ENCODE assay signal across 8 cellular contexts in genomic region chr9:37784640-37785483, GRCh38. TPM values are rescaled to one million over a fixed set of nuclear protein-coding genes. Genes with fewer than 3 reads are reported as not detected.
DNase-seq lines count a peak whose midpoint lies in the region; ATAC-seq and TF ChIP-seq lines count a peak whose summit lies in the region.

Gene EXOSC3, minus strand, starts transcription at chr9:37785064. Its CDS starts 20 bp downstream, at chr9:37785044.

- H4K20me1 ChIP-seq in MM.1S (ENCODE audit: insufficient read depth, low read length): no peaks in the 10 kb centered on the region

- peak within 1 kb of the TSS; percentile 64; the same call in 1 of the 2 replicates for H3K27ac ChIP-seq in MM.1S (ENCODE audit: low read length)
- peak within 1 kb of the TSS; percentile 53 for H3K27ac ChIP-seq in SJCRH30
- peak within 1 kb of the TSS; percentile 7 to 90 (median 86) for H3K27ac ChIP-seq in gastroesophageal sphincter
- peak within 1 kb of the TSS; percentile 82 for H3K27ac ChIP-seq in suprapubic skin

- peak; percentile 58 to 73 for TF ChIP-seq POLR2A in gastroesophageal sphincter (IDR thresholded peaks at IDR 0.05)
- no peak for TF ChIP-seq POLR2A in suprapubic skin (IDR thresholded peaks at IDR 0.05)

- H3F3A ChIP-seq in MM.1S (ENCODE audit: insufficient read depth, low read length): 0 out of 2 replicates have a peak, but pooled peaks cover 6% of the 10 kb centered on the region

- peak within 1 kb of the TSS; percentile 99 for H2AFZ ChIP-seq in MM.1S (ENCODE audit: low read length)

- H3K79me2 ChIP-seq in MM.1S (ENCODE audit: low read length): peaks cover 51% of the 10 kb centered on the region

- DNase-seq in GF-D8 (lab: John Stamatoyannopoulos, UW): peak; percentile 83
- peak; percentile 89 to 93 for DNase-seq in HAP-1 (ENCODE audit: low spot score in 2 of 2)
- peak; percentile 94 for DNase-seq in MM.1S
- DNase-seq in SJCRH30: peak; percentile 91 to 93
- peak; percentile 59 to 77 (median 68) for DNase-seq in activated naive CD4-positive, alpha-beta T cell (lab: John Stamatoyannopoulos, UW)
- peak; percentile 37 to 93 (median 82) for DNase-seq in nucleus accumbens (lab: John Stamatoyannopoulos, UW)
- DNase-seq in suprapubic skin (ENCODE audit: low spot score in 2 of 2): peak; percentile 94 to 95

- H3K4me3 ChIP-seq in HAP-1: peak within 1 kb of the TSS; percentile 98
- peak within 1 kb of the TSS; percentile 99 for H3K4me3 ChIP-seq in MM.1S (ENCODE audit: low read length)
- H3K4me3 ChIP-seq in SJCRH30: peak within 1 kb of the TSS; percentile 77
- H3K4me3 ChIP-seq in gastroesophageal sphincter: peak within 1 kb of the TSS; percentile 81 to 89
- H3K4me3 ChIP-seq in suprapubic skin: peak within 1 kb of the TSS; percentile 90

- H3K4me1 ChIP-seq in HAP-1 (peaks cover 13% of the 10 kb centered on the region), MM.1S (ENCODE audit: low read length) (peaks cover 7% of the 10 kb centered on the region; the same call in 1 of the 2 replicates), SJCRH30 (peaks cover 12% of the 10 kb centered on the region), gastroesophageal sphincter (peaks cover 0 to 30% (median 4%) of the 10 kb centered on the region in 3 donors), suprapubic skin (peaks cover 27% of the 10 kb centered on the region)

- ATAC-seq in gastroesophageal sphincter: peak; percentile 94

- no peaks in the 10 kb centered on the region for H3K27me3 ChIP-seq in HAP-1 (ENCODE audit: low read depth)
- no peaks in the 10 kb centered on the region for H3K27me3 ChIP-seq in MM.1S (replicated peaks; ENCODE audit: insufficient read depth, low read length)
- no peaks in the 10 kb centered on the region for H3K27me3 ChIP-seq in SJCRH30
- peaks cover 5% of the 10 kb centered on the region for H3K27me3 ChIP-seq in gastroesophageal sphincter
- peaks cover 7% of the 10 kb centered on the region for H3K27me3 ChIP-seq in suprapubic skin

- no peaks in the 10 kb centered on the region for H3K9me2 ChIP-seq in MM.1S (replicated peaks; ENCODE audit: insufficient read depth, low read length)

- TF ChIP-seq EP300 in gastroesophageal sphincter (IDR thresholded peaks at IDR 0.05) (no peak), suprapubic skin (IDR thresholded peaks at IDR 0.05) (no peak)

- H3K9ac ChIP-seq in MM.1S (ENCODE audit: low read length): peak within 1 kb of the TSS; percentile 68

- 9% methylated on average over 8 of the region's 73 CpGs; no CpG with 5 or more reads in 1 of the 2 donors for WGBS in gastroesophageal sphincter (ENCODE audit: low coverage in 1 of 2), 2 donors
- 1% methylated on average over 27 of the region's 73 CpGs for WGBS in suprapubic skin

- H3K36me3 ChIP-seq in HAP-1 (replicated peaks) (peaks cover 41% of the 10 kb centered on the region), MM.1S (replicated peaks; ENCODE audit: insufficient read depth, low read length) (peaks cover 15% of the 10 kb centered on the region), SJCRH30 (peaks cover 32% of the 10 kb centered on the region), gastroesophageal sphincter (peaks cover 0 to 38% of the 10 kb centered on the region in 2 donors), suprapubic skin (peaks cover 34% of the 10 kb centered on the region)

- TF ChIP-seq CTCF in MM.1S (IDR thresholded peaks at IDR 0.05; ENCODE audit: low read length): no peak; the same call in 1 of the 2 replicates
- peak in 1 of 4 experiments; percentile 25 for TF ChIP-seq CTCF in gastroesophageal sphincter (IDR thresholded peaks at IDR 0.05)
- TF ChIP-seq CTCF in suprapubic skin (IDR thresholded peaks at IDR 0.05): peak in 1 of 2 donors; percentile 8

- peak within 1 kb of the TSS; percentile 81 for H3K4me2 ChIP-seq in MM.1S (ENCODE audit: low read depth, low read length)

- in situ Hi-C loops in HAP-1 (cut with MboI; ENCODE audit: low sequenced_read_pairs): no loop called here

- H3K9me3 ChIP-seq in HAP-1 (no peaks in the 10 kb centered on the region), MM.1S (replicated peaks; ENCODE audit: insufficient read depth, low read length) (no peaks in the 10 kb centered on the region), SJCRH30 (replicated peaks) (no peaks in the 10 kb centered on the region), gastroesophageal sphincter (no peaks in the 10 kb centered on the region), suprapubic skin (no peaks in the 10 kb centered on the region)

RNA-seq across cellular contexts. Expression of gene EXOSC3, which starts in this region (rescaled TPM):
- 78.4 and 82.2 TPM in 2 replicates for total RNA-seq in SJCRH30 (2014; rRNA removed; shearing (Covaris generic))
- total RNA-seq in gastroesophageal sphincter (10 to 100 TPM; 31.0 to 73.3 (median 49.5) TPM), suprapubic skin (10 to 100 TPM; 19.7 to 39.7 (median 34.0) TPM)

Comparison
In these comparisons a context has a peak if more than half of its experiments do, and no peak if none do; other contexts are left out.
1. Peak in every context shown above with its lines: DNase-seq, ATAC-seq, H3K4me3 ChIP-seq and H3K27ac ChIP-seq.
2. POLR2A ChIP-seq: peak in gastroesophageal sphincter (2 of 2); none in suprapubic skin (0 of 2).